In the genomic region with DNA sequence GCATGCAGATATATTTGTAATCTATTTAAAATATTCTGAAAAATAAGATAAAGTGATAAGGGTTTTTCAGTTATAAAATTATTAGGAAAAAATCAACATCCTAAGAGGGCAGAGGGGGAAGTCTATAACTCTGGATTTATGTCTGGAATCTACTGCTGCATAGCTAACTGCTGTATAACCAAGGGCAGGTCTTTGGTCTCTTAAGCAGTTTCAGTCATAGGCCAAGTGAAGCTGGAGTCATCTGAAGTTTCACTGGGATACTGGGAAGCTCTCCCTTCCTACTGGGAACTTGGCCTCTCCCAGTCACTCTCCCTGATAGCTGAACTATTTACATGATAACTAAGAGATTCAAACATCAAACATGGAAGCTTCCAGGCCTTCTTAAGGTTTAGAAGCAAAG, we compare ENCODE assay signal across 21 cellular contexts.
"Had no signal": no experiment of that assay in that cellular context is flagged by ENCODE, and none has a peak within 500 bp of the region (broad histone marks: within the 10 kb centered on the region; RNA-seq: fewer than 3 reads in every experiment).

No MANE protein-coding gene starts in this region.

- H3K4me1 Mint-ChIP-seq: activated naive CD8-positive, alpha-beta T cell treated with anti-CD3 and anti-CD28 coated beads, Interleukin-2, amount 10 ng/mL, durations not matched to agents 7 days and 5 days; central memory CD8-positive, alpha-beta T cell had no signal

- H2AFZ ChIP-seq: PC-9 had no signal

- H3K27me3 ChIP-seq: adrenal gland, body of pancreas had no signal

- H3K4me3 Mint-ChIP-seq: activated CD8-positive, alpha-beta T cell treated with anti-CD3 and anti-CD28 coated beads for 36 hours; activated naive CD8-positive, alpha-beta T cell treated with anti-CD3 and anti-CD28 coated beads, Interleukin-2, amount 10 ng/mL, durations not matched to agents 7 days and 5 days; activated T-cell treated with anti-CD3 and anti-CD28 coated beads, Interleukin-2, amount 50 U/mL, for 72 hours; central memory CD8-positive, alpha-beta T cell had no signal

- H3K36me3 Mint-ChIP-seq: activated naive CD8-positive, alpha-beta T cell treated with anti-CD3 and anti-CD28 coated beads, Interleukin-2, amount 10 ng/mL, durations not matched to agents 7 days and 5 days had no signal

- H3K9me3 ChIP-seq: adrenal gland, body of pancreas had no signal

- H3K4me2 ChIP-seq: PC-9 had no signal

- H3K36me3 ChIP-seq: adrenal gland had no signal

- H3K4me3 ChIP-seq: adrenal gland, body of pancreas, PC-9 had no signal

- DNase-seq: activated CD4-positive, alpha-beta T cell treated with anti-CD3 and anti-CD28 coated beads for 4 hours; activated CD8-positive, alpha-beta memory T cell treated with anti-CD3 and anti-CD28 coated beads, Interleukin-2, amount 50 U/mL, for 4 hours; activated CD8-positive, alpha-beta T cell treated with anti-CD3 and anti-CD28 coated beads for 36 hours; activated naive CD4-positive, alpha-beta T cell treated with anti-CD3 and anti-CD28 coated beads, Interleukin-2, amount 50 U/mL, for 16 hours; activated naive CD8-positive, alpha-beta T cell treated with anti-CD3 and anti-CD28 coated beads, Interleukin-2, amount 10 ng/mL, durations not matched to agents 7 days and 5 days; activated T-cell treated with anti-CD3 and anti-CD28 coated beads, Interleukin-2, amount 50 U/mL, for 72 hours; adrenal gland; aorta; body of pancreas; NCI-H1092; NCI-H1417; NCI-H1930; NCI-H2171; NCI-H510A treated with DMSO at 0.1 percent for 48 hours; NCI-H69; PC-9; SHP77 treated with DMSO at 0.1 percent for 48 hours; T-helper 1 cell had no signal

- H3K27me3 Mint-ChIP-seq: activated CD8-positive, alpha-beta T cell treated with anti-CD3 and anti-CD28 coated beads for 36 hours; activated naive CD8-positive, alpha-beta T cell treated with anti-CD3 and anti-CD28 coated beads, Interleukin-2, amount 10 ng/mL, durations not matched to agents 7 days and 5 days; central memory CD8-positive, alpha-beta T cell had no signal

- ATAC-seq: activated CD4-positive, CD25-positive, alpha-beta regulatory T cell treated with anti-CD3 and anti-CD28 coated beads, Interleukin-2, amount 50 U/mL, for 24 hours; activated CD8-positive, alpha-beta T cell treated with anti-CD3 and anti-CD28 coated beads for 36 hours; activated T-cell treated with anti-CD3 and anti-CD28 coated beads, Interleukin-2, amount 50 U/mL, for 72 hours; body of pancreas had no signal

- H3K27ac Mint-ChIP-seq: activated CD8-positive, alpha-beta T cell treated with anti-CD3 and anti-CD28 coated beads for 36 hours; activated naive CD8-positive, alpha-beta T cell treated with anti-CD3 and anti-CD28 coated beads, Interleukin-2, amount 10 ng/mL, durations not matched to agents 7 days and 5 days; activated T-cell treated with anti-CD3 and anti-CD28 coated beads, Interleukin-2, amount 50 U/mL, for 72 hours; activated T-helper 2 cell treated with anti-CD3 and anti-CD28 coated beads, Interferon-gamma antibody, Interleukin-2, Interleukin-4, amounts not matched to agents 10 μg/mL and 5 μg/mL and 100 μg/mL, durations not matched to agents 14 hours and 24 hours and 36 hours had no signal

- H3K27ac ChIP-seq: adrenal gland, body of pancreas, PC-9 had no signal

- H3K4me1 ChIP-seq: adrenal gland, body of pancreas had no signal
